In genomic region chr16:2905241-2905987, GRCh38 we compare ENCODE assay signal across 8 cellular contexts. TPM values are rescaled to one million over a fixed set of nuclear protein-coding genes. Genes with fewer than 3 reads are reported as not detected.
DNase-seq lines count a peak whose midpoint lies in the region; ATAC-seq, FAIRE-seq and TF ChIP-seq lines count a peak whose summit lies in the region.

No MANE protein-coding gene starts in this region.

- H3K4me1 ChIP-seq in right atrium auricular region (peaks cover 0 to 23% of the 10 kb centered on the region in 2 donors), prostate gland (replicated peaks) (no peaks in the 10 kb centered on the region)

- TF ChIP-seq POLR2A in prostate gland (IDR thresholded peaks at IDR 0.05) = peak; percentile 95

- TF ChIP-seq CTCF in GM12875 (IDR thresholded peaks at IDR 0.05; ENCODE audit: borderline replicate concordance, insufficient read depth, low read depth, low read length) = no peak
- TF ChIP-seq CTCF in right atrium auricular region (IDR thresholded peaks at IDR 0.05) = no peak
- TF ChIP-seq CTCF in prostate gland (IDR thresholded peaks at IDR 0.05) = peak in 1 of 4 experiments; percentile 12

- peak overlapping the region; percentile 76 for H3K4me3 ChIP-seq in GM12875 (ENCODE audit: low read depth, low read length)
- peak overlapping the region; percentile 87 to 88 for H3K4me3 ChIP-seq in right atrium auricular region
- peak overlapping the region; percentile 78 to 86 for H3K4me3 ChIP-seq in prostate gland

- peak; percentile 97 for FAIRE-seq in urothelium cell line (lab: Jason Lieb, UNC)

- ATAC-seq in HG02763 (IDR thresholded peaks at IDR 0.05; ENCODE audit: unreplicated experiment) = peak; percentile 67

- H3K9me3 ChIP-seq in right atrium auricular region (no peaks in the 10 kb centered on the region), prostate gland (no peaks in the 10 kb centered on the region)

- intact Hi-C loops in prostate gland (cut with DNase I) = loop anchor here (2.0 kb wide), 1 partner anchor 23 kb away; the partner anchor contains the start of gene FLYWCH2

- peak overlapping the region; percentile 96 for H3K27ac ChIP-seq in angular gyrus (ENCODE audit: low read depth, low read length)
- peak overlapping the region; percentile 95 to 98 for H3K27ac ChIP-seq in right atrium auricular region
- peak overlapping the region; percentile 94 to 95 for H3K27ac ChIP-seq in prostate gland

- peak; percentile 89 for DNase-seq in NCI-H1436 treated with DMSO at 0.1 percent for 48 hours (lab: John Stamatoyannopoulos, UW)
- peak; percentile 84 to 97 (median 88) for DNase-seq in T-helper 1 cell
- DNase-seq in right atrium auricular region (ENCODE audit: low spot score) = peak; percentile 100
- peak; percentile 100 for DNase-seq in prostate gland (ENCODE audit: low spot score)
- DNase-seq in urothelium cell line (ENCODE audit: low spot score) = peak; percentile 99

- H3K27me3 ChIP-seq in right atrium auricular region (no peaks in the 10 kb centered on the region), prostate gland (replicated peaks; ENCODE audit: insufficient read depth) (no peaks in the 10 kb centered on the region)

- no peaks in the 10 kb centered on the region for H3K36me3 ChIP-seq in right atrium auricular region
- no peaks in the 10 kb centered on the region for H3K36me3 ChIP-seq in prostate gland

- WGBS in prostate gland = 2% methylated on average over 36 of the region's 51 CpGs

RNA-seq across cellular contexts. Expression of gene FLYWCH1, which starts 6.3 kb away (rescaled TPM):
- total RNA-seq in right atrium auricular region (10 to 100 TPM; 31.5 to 37.8 TPM), prostate gland (10 to 100 TPM; 53.0 to 55.6 TPM)

RNA-seq across cellular contexts. Expression of gene FLYWCH2, which starts 22.4 kb away (rescaled TPM):
- total RNA-seq in right atrium auricular region = 10 to 100 TPM; 48.2 to 57.9 TPM
- 100 to 1,000 TPM in 1 of 2 donors, 10 to 100 TPM in 1; 78.8 to 150 TPM for total RNA-seq in prostate gland

RNA-seq across cellular contexts. Expression of gene PRSS22, which starts 47.4 kb away (rescaled TPM):
- total RNA-seq in right atrium auricular region (not detected), prostate gland (10 to 100 TPM; 18.6 to 30.9 TPM)

RNA-seq across cellular contexts. Expression of gene KREMEN2, which starts 58.7 kb away (rescaled TPM):
- total RNA-seq in right atrium auricular region (not detected), prostate gland (1 to 10 TPM; 1.4 to 4.0 TPM)

Comparison
In these comparisons a context has a peak if more than half of its experiments do, and no peak if none do; other contexts are left out.
1. Peak in every context shown above with its lines: DNase-seq, ATAC-seq, H3K4me3 ChIP-seq and H3K27ac ChIP-seq.
2. RNA of gene PRSS22, which starts 47.4 kb away (total RNA-seq): 18.6 to 30.9 TPM in prostate gland; not detected in right atrium auricular region; every median in the first group is over 10 times any median in the second.